Comparison of ENCODE assay signal across 16 cellular contexts in the genomic region with DNA sequence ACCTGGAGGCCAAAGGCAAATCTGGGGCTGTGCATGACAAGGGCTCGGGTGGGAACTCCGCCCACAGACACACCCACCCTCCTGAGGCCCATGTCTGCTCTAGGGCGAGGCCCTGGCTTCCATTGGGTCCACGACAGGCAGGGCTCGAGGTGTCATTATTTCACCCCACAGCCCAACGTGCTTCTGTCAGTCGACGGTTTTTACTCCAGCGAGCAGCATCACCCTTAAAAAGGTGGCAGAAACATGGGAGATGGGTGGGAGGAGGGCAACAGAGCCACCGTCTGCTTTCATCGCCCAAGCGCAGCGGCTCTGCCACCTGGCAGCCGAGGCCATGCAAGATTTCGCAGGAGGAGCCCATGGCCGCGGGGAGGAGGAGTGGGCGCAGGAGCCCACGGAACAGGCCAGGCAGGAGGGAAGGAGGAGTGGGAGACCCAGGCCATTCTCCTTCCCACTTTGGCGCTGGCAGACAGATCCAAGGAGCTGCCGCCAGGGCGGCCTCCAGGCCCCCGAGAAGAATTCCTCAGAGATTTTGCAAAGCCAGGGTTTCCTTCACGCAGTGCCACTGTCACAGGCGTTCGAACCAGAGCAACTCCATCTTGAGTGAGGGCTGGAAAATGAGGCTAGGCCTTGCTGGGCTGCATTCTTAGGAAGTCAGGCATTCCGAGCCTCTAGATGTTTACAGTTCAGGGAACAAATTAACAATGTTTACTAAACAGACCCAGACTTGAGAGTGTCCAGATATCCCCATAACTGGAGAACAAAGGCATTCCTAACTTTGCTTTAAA.
"Had no signal": no experiment of that assay in that cellular context is flagged by ENCODE, and none has a peak within 500 bp of the region (broad histone marks: within the 10 kb centered on the region; RNA-seq: fewer than 3 reads in every experiment).

No MANE protein-coding gene starts in this region.

- H3K9me3 ChIP-seq: esophagus squamous epithelium, stomach, thoracic aorta had no signal

- H3K36me3 ChIP-seq: esophagus squamous epithelium, stomach, thoracic aorta had no signal

- H3K9me3 Mint-ChIP-seq: brain; natural killer cell treated with Interleukin-12 subunit alpha and Interleukin-12 subunit beta and Interleukin-15 and Interleukin-18, amount 100 ng/mL, for 72 hours had no signal

- H3K36me3 Mint-ChIP-seq: activated naive CD8-positive, alpha-beta T cell; brain; natural killer cell treated with Interleukin-12 subunit alpha and Interleukin-12 subunit beta and Interleukin-15 and Interleukin-18, amount 100 ng/mL, for 72 hours had no signal

- H3K4me3 Mint-ChIP-seq: activated naive CD8-positive, alpha-beta T cell; brain; natural killer cell treated with Interleukin-12 subunit alpha and Interleukin-12 subunit beta and Interleukin-15 and Interleukin-18, amount 100 ng/mL, for 72 hours had no signal

- FAIRE-seq: frontal cortex, urothelium cell line had no signal

- ATAC-seq: SK-N-SH treated with all-trans-retinoic acid at 6 μM for 48 hours had no signal

- H3K27ac ChIP-seq: esophagus squamous epithelium, stomach, thoracic aorta had no signal

- H3K27ac Mint-ChIP-seq: activated naive CD8-positive, alpha-beta T cell; brain; natural killer cell treated with Interleukin-12 subunit alpha and Interleukin-12 subunit beta and Interleukin-15 and Interleukin-18, amount 100 ng/mL, for 72 hours had no signal

- H3K4me3 ChIP-seq: esophagus squamous epithelium, lung, stomach, thoracic aorta had no signal

- DNase-seq: activated CD4-positive, alpha-beta T cell treated with anti-CD3 and anti-CD28 coated beads for 48 hours; activated T-cell treated with anti-CD3 and anti-CD28 coated beads for 4 hours; amygdala; cerebellar nuclear complex; esophagus squamous epithelium; stimulated activated CD4-positive, alpha-beta T cell treated with anti-CD3 and anti-CD28 coated beads, Interleukin-15, amount 100 ng/mL, for 24 hours; stimulated activated CD4-positive, alpha-beta T cell treated with anti-CD3 and anti-CD28 coated beads, Interleukin-4, amount 100 ng/mL, for 24 hours; stomach had no signal
